ENCODE assay signal across 33 cellular contexts in genomic region chr10:123681285-123681684, GRCh38. TPM values are rescaled to one million over a fixed set of nuclear protein-coding genes. Genes with fewer than 3 reads are reported as not detected.
"Had no signal": no experiment of that assay in that cellular context is flagged by ENCODE, and none has a peak within 500 bp of the region (broad histone marks: within the 10 kb centered on the region; RNA-seq: fewer than 3 reads in every experiment).

No MANE protein-coding gene starts in this region.

- H3K27ac ChIP-seq: esophagus muscularis mucosa, foreskin keratinocyte, gastroesophageal sphincter, heart left ventricle, hepatocyte, neural progenitor cell, parathyroid adenoma, skin epidermis, spleen, thoracic aorta, tibial nerve, upper lobe of right lung, uterus had no signal

- H3K4me1 Mint-ChIP-seq: endodermal cell; mesothelial cell of epicardium; naive B cell; neural progenitor cell; stimulated activated naive B cell treated with anti-CD40 and anti-IgM and Interleukin-4, amounts not matched to agents 10 μg/mL and 1 μg/mL and 100 μg/mL, for 72 hours had no signal

- DNase-seq: effector CD8-positive, alpha-beta T cell; endodermal cell; foreskin keratinocyte; heart left ventricle; kidney; mesenchymal stem cell; mucosa of descending colon; naive B cell; right cardiac atrium; spleen; stimulated activated naive B cell treated with anti-CD40 and anti-IgM and Interleukin-4, amounts not matched to agents 10 μg/mL and 1 μg/mL and 100 μg/mL, for 72 hours; upper lobe of right lung; uterus had no signal

- H3K9me3 Mint-ChIP-seq: dendritic cell treated with granulocyte-macrophage colony-stimulating factor and Interleukin-4, amounts not matched to agents 40 ng/mL and 50 ng/mL, for 4 days; endodermal cell; mesothelial cell of epicardium; naive B cell; natural killer cell treated with Interleukin-12 subunit alpha and Interleukin-12 subunit beta and Interleukin-15 and Interleukin-18, amount 100 ng/mL, for 72 hours; neural progenitor cell; stimulated activated naive B cell treated with anti-CD40 and anti-IgM and Interleukin-4, amounts not matched to agents 10 μg/mL and 1 μg/mL and 100 μg/mL, for 72 hours; stimulated activated naive CD8-positive, alpha-beta T cell treated with anti-CD3 and anti-CD28 coated beads, Interleukin-15, Interleukin-2, amounts not matched to agents 100 ng/mL and 50 ng/mL, for 24 hours had no signal

- H3K4me3 ChIP-seq: esophagus muscularis mucosa, gastroesophageal sphincter, heart left ventricle, hepatocyte, lung, mucosa of descending colon, neural progenitor cell, skin epidermis, spleen, thoracic aorta, tibial nerve, upper lobe of right lung, uterus had no signal

- H3K27ac Mint-ChIP-seq: dendritic cell treated with granulocyte-macrophage colony-stimulating factor and Interleukin-4, amounts not matched to agents 40 ng/mL and 50 ng/mL, for 4 days; endodermal cell; mesothelial cell of epicardium; naive B cell; natural killer cell treated with Interleukin-12 subunit alpha and Interleukin-12 subunit beta and Interleukin-15 and Interleukin-18, amount 100 ng/mL, for 72 hours; neural progenitor cell; stimulated activated naive B cell treated with anti-CD40 and anti-IgM and Interleukin-4, amounts not matched to agents 10 μg/mL and 1 μg/mL and 100 μg/mL, for 72 hours; stimulated activated naive CD8-positive, alpha-beta T cell treated with anti-CD3 and anti-CD28 coated beads, Interleukin-15, Interleukin-2, amounts not matched to agents 100 ng/mL and 50 ng/mL, for 24 hours had no signal

- H3K36me3 Mint-ChIP-seq: mesothelial cell of epicardium; naive B cell; natural killer cell treated with Interleukin-12 subunit alpha and Interleukin-12 subunit beta and Interleukin-15 and Interleukin-18, amount 100 ng/mL, for 72 hours; neural progenitor cell; stimulated activated naive B cell treated with anti-CD40 and anti-IgM and Interleukin-4, amounts not matched to agents 10 μg/mL and 1 μg/mL and 100 μg/mL, for 72 hours had no signal

- H3K4me3 Mint-ChIP-seq: dendritic cell treated with granulocyte-macrophage colony-stimulating factor and Interleukin-4, amounts not matched to agents 40 ng/mL and 50 ng/mL, for 4 days; endodermal cell; mesothelial cell of epicardium; naive B cell; natural killer cell treated with Interleukin-12 subunit alpha and Interleukin-12 subunit beta and Interleukin-15 and Interleukin-18, amount 100 ng/mL, for 72 hours; neural progenitor cell; stimulated activated naive B cell treated with anti-CD40 and anti-IgM and Interleukin-4, amounts not matched to agents 10 μg/mL and 1 μg/mL and 100 μg/mL, for 72 hours; stimulated activated naive CD8-positive, alpha-beta T cell treated with anti-CD3 and anti-CD28 coated beads, Interleukin-15, Interleukin-2, amounts not matched to agents 100 ng/mL and 50 ng/mL, for 24 hours had no signal

- ATAC-seq: foreskin keratinocyte; gastroesophageal sphincter; heart left ventricle; left lobe of liver; mucosa of descending colon; natural killer cell treated with Interleukin-12 subunit alpha and Interleukin-12 subunit beta and Interleukin-15 and Interleukin-18, amount 100 ng/mL, for 72 hours; right cardiac atrium; stimulated activated naive B cell treated with anti-CD40 and anti-IgM and Interleukin-4, amounts not matched to agents 10 μg/mL and 1 μg/mL and 100 μg/mL, for 72 hours; upper lobe of right lung had no signal

RNA-seq across cellular contexts. Expression of gene GPR26, which starts 15.1 kb away (rescaled TPM):
- total RNA-seq: endodermal cell; endothelial cell of umbilical vein; epithelial cell of proximal tubule; esophagus muscularis mucosa; fibroblast of lung; foreskin keratinocyte; heart left ventricle; hepatocyte; kidney; left lobe of liver; liver; lung; mesothelial cell of epicardium; mucosa of descending colon; natural killer cell treated with Interleukin-12 subunit alpha and Interleukin-12 subunit beta and Interleukin-15 and Interleukin-18, amount 100 ng/mL, for 72 hours; osteoblast; progenitor cell of endocrine pancreas; right cardiac atrium; spleen; thoracic aorta; tibial nerve; upper lobe of right lung; uterus had no signal
